Comparison of ENCODE assay signal across 1 cellular context in the genomic region with DNA sequence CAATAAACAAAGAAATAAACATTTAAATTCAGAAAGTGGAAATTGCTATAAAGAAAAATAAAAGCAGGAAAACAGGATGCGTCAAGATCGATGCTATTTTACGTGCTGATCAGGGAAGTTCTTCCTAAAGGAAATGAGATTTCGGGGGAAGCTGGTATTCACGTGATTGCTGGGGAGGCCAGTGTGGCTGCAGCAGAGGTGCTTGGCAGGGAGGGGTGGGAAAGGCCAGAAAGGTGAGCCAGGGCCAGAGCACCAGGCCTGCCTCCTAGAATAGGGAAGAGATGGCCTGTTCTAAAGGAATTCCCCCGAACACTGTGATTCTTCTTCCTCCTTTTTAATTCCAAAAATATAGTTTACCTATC.
TF ChIP-seq lines count a peak whose summit lies in the region.

No MANE protein-coding gene starts in this region.

TF ChIP-seq in H1, 55 proteins besides CTCF, POLR2A, EP300 and RAD21 (continued from another document):
- TF ChIP-seq TAF1 (IDR thresholded peaks at IDR 0.05; ENCODE audit: low read depth, low read length) (no peak), POU5F1 (IDR thresholded peaks at IDR 0.05; ENCODE audit: low read depth, low read length) (no peak), HDAC6 (IDR thresholded peaks at IDR 0.05; ENCODE audit: low read depth, low read length) (no peak), HDAC2 (IDR thresholded peaks at IDR 0.05; ENCODE audit: borderline replicate concordance in 1 of 2, low read depth in 2 of 2, low read length in 2 of 2) (no peak), SP2 (IDR thresholded peaks at IDR 0.05; ENCODE audit: low read length) (no peak), NANOG (IDR thresholded peaks at IDR 0.05; ENCODE audit: insufficient read depth, low read depth, low read length, poor library complexity, severe bottlenecking) (no peak), KDM4A (IDR thresholded peaks at IDR 0.05; ENCODE audit: low read depth, low read length, severe bottlenecking) (no peak), ASH2L (IDR thresholded peaks at IDR 0.05; ENCODE audit: low read length) (no peak)
- TF ChIP-seq, protein P1, sequence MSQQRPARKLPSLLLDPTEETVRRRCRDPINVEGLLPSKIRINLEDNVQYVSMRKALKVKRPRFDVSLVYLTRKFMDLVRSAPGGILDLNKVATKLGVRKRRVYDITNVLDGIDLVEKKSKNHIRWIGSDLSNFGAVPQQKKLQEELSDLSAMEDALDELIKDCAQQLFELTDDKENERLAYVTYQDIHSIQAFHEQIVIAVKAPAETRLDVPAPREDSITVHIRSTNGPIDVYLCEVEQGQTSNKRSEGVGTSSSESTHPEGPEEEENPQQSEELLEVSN (IDR thresholded peaks at IDR 0.05): no peak
- TF ChIP-seq, protein P2, sequence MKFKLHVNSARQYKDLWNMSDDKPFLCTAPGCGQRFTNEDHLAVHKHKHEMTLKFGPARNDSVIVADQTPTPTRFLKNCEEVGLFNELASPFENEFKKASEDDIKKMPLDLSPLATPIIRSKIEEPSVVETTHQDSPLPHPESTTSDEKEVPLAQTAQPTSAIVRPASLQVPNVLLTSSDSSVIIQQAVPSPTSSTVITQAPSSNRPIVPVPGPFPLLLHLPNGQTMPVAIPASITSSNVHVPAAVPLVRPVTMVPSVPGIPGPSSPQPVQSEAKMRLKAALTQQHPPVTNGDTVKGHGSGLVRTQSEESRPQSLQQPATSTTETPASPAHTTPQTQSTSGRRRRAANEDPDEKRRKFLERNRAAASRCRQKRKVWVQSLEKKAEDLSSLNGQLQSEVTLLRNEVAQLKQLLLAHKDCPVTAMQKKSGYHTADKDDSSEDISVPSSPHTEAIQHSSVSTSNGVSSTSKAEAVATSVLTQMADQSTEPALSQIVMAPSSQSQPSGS (IDR thresholded peaks at IDR 0.05; ENCODE audit: low read length): no peak
